Comparison of ENCODE assay signal across 11 cellular contexts in the genomic region with DNA sequence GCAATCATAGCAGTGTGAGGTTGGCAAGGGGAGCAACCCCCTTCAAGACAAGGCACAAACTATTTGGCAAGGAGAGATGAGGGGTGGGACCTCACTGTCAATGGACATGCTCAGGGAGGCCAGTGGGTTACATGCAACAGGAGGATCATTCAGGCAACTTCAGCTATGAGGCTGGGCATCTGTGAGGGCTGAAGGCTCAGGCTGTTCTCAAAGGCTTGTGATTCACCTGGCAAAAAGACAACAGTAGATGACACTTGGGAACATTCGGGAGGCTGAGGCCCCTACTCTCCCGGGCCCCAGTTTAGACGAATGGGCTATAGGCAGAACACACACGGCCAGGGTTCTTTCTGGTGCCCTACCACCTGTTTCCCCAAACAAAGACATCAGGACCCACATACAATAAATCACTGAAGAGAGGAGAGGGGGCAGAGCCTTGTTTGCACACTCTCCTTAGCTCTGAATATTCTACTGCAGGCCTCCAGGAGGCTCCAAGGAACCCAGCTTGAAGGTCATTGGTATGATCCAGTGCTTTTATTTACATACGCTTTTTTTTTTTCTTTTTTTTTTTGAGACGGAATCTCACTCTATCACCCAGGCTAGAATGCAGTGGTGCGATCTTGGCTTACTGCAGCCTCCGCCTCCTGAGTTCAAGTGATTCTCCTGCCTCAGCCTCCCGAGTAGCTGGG. TPM values are rescaled to one million over a fixed set of nuclear protein-coding genes. Genes with fewer than 3 reads are reported as not detected.
DNase-seq lines count a peak whose midpoint lies in the region; ATAC-seq, FAIRE-seq and TF ChIP-seq lines count a peak whose summit lies in the region.
"Had no signal": no experiment of that assay in that cellular context is flagged by ENCODE, and none has a peak within 500 bp of the region (broad histone marks: within the 10 kb centered on the region; RNA-seq: fewer than 3 reads in every experiment).

No MANE protein-coding gene starts in this region.

- CTCF ChIA-PET in AG04449 (lab: Yijun Ruan, JAX): interaction anchor here (0.6 to 18.8 kb wide), 7 partner anchors 11 to 151 kb away, joined by 3 to 504 read pairs (median 5); a partner anchor contains a TSS
- CTCF ChIA-PET in activated CD8-positive, alpha-beta T cell treated with anti-CD3 and anti-CD28 coated beads for 36 hours (lab: Charles Lee): interaction anchor here (0.7 to 25.8 kb wide), 10 partner anchors 10 to 359 kb away, joined by 3 to 704 read pairs (median 4); a partner anchor contains a TSS

- no peak for FAIRE-seq in kidney (lab: Jason Lieb, UNC)

- in situ Hi-C loops in G401 (cut with HindIII; ENCODE audit: low sequenced_read_pairs): no loop called here

- intact Hi-C loops in activated CD8-positive, alpha-beta T cell treated with anti-CD3 and anti-CD28 coated beads for 36 hours (cut with micrococcal nuclease): no loop called here
- intact Hi-C loops in kidney (cut with DNase I): no loop called here

- TF ChIP-seq CTCF in AG04449 (IDR thresholded peaks at IDR 0.05; ENCODE audit: insufficient read depth, low read length, missing control alignments) (peak; percentile 27), kidney (IDR thresholded peaks at IDR 0.05; ENCODE audit: borderline replicate concordance, extremely low read depth, insufficient read depth) (no peak)
- TF ChIP-seq CTCF in activated CD8-positive, alpha-beta T cell treated with anti-CD3 and anti-CD28 coated beads for 36 hours (IDR thresholded peaks at IDR 0.05): no peak

- H3K4me3 ChIP-seq in AG04449 (ENCODE audit: low read depth, low read length): no peak overlapping the region
- no peak overlapping the region for H3K4me3 ChIP-seq in kidney (ENCODE audit: low read length in 2 of 2)
- H3K4me3 ChIP-seq: psoas muscle had no signal

- H3K9me3 ChIP-seq in kidney (ENCODE audit: control insufficient read depth in 1 of 2, low read length in 2 of 2): no peaks in the 10 kb centered on the region
- H3K9me3 ChIP-seq: psoas muscle had no signal

- no peak overlapping the region for H3K27ac ChIP-seq in kidney (ENCODE audit: low read depth in 2 of 2, low read length in 2 of 2)
- H3K27ac ChIP-seq: psoas muscle had no signal

- ATAC-seq in activated CD8-positive, alpha-beta T cell treated with anti-CD3 and anti-CD28 coated beads for 36 hours: no peak

- POLR2A ChIA-PET in AG04449 (lab: Yijun Ruan, JAX): interaction anchor here (0.6 to 1.2 kb wide), 5 partner anchors 10 to 92 kb away, joined by 3 to 4 read pairs (median 3); no protein-coding TSS in a partner anchor
- POLR2A ChIA-PET in activated CD8-positive, alpha-beta T cell treated with anti-CD3 and anti-CD28 coated beads for 36 hours (lab: Charles Lee): interaction anchor here (0.6 to 22.1 kb wide), 6 partner anchors 6 to 827 kb away, joined by 3 to 500 read pairs (median 4); a partner anchor contains a TSS

- H3K9me3 Mint-ChIP-seq in activated CD8-positive, alpha-beta T cell treated with anti-CD3 and anti-CD28 coated beads for 36 hours: no peaks in the 10 kb centered on the region

- H3K27ac Mint-ChIP-seq in activated CD8-positive, alpha-beta T cell treated with anti-CD3 and anti-CD28 coated beads for 36 hours: peak overlapping the region; percentile 55

- DNase-seq in AG04449 (ENCODE audit: low read depth, low spot score): no peak
- peak; percentile 30 for DNase-seq in G401 (ENCODE audit: low spot score)
- no peak for DNase-seq in activated CD8-positive, alpha-beta T cell treated with anti-CD3 and anti-CD28 coated beads for 36 hours
- peak; percentile 4 for DNase-seq in kidney
- DNase-seq in NCI-H1694 (lab: John Stamatoyannopoulos, UW): no peak
- no peak for DNase-seq in NCI-H1105 (lab: John Stamatoyannopoulos, UW)
- no peak for DNase-seq in islet precursor cell
- DNase-seq in stimulated activated CD4-positive, alpha-beta T cell treated with anti-CD3 and anti-CD28 coated beads, Interleukin-4, amount 100 ng/mL, for 4 hours: no peak
- DNase-seq: activated CD4-positive, alpha-beta T cell treated with anti-CD3 and anti-CD28 coated beads, Interleukin-2, amount 50 U/mL, for 4 hours; NCI-H1694 treated with DMSO at 0.1 percent for 48 hours; psoas muscle had no signal

- peaks cover 0 to 17% of the 10 kb centered on the region in 2 donors for H3K4me1 ChIP-seq in kidney (ENCODE audit: control insufficient read depth in 1 of 2, insufficient read depth in 1 of 2, low read depth in 1 of 2, low read length in 2 of 2)

- H3K36me3 ChIP-seq in kidney (ENCODE audit: control insufficient read depth in 1 of 2, insufficient read depth in 2 of 2, low read length in 2 of 2): peaks cover 31 to 65% of the 10 kb centered on the region in 2 donors

- H3K4me3 Mint-ChIP-seq in activated CD8-positive, alpha-beta T cell treated with anti-CD3 and anti-CD28 coated beads for 36 hours: no peak overlapping the region

- H3K4me1 Mint-ChIP-seq in activated CD8-positive, alpha-beta T cell treated with anti-CD3 and anti-CD28 coated beads for 36 hours (ENCODE audit: low read depth): peaks cover 53% of the 10 kb centered on the region

- H3K27me3 Mint-ChIP-seq in activated CD8-positive, alpha-beta T cell treated with anti-CD3 and anti-CD28 coated beads for 36 hours: no peaks in the 10 kb centered on the region

- H3K36me3 Mint-ChIP-seq in activated CD8-positive, alpha-beta T cell treated with anti-CD3 and anti-CD28 coated beads for 36 hours (ENCODE audit: low read depth): peaks cover 67% of the 10 kb centered on the region

- no peak overlapping the region for H3K9ac ChIP-seq in kidney (ENCODE audit: low read length in 2 of 2)

RNA-seq across cellular contexts. Expression of a gene that starts 7.9 kb away (rescaled TPM):
- total RNA-seq in G401 (2014; rRNA removed; shearing (Covaris generic)): 456 and 575 TPM in 2 replicates
- 1,000 to 10,000 TPM; 1,556 to 1,579 TPM for total RNA-seq in activated CD8-positive, alpha-beta T cell treated with anti-CD3 and anti-CD28 coated beads for 36 hours
- total RNA-seq in kidney: 295 TPM
- polyA plus RNA-seq in kidney (ENCODE audit: insufficient read depth, low read depth, low replicate concordance): 197 TPM

RNA-seq across cellular contexts. Expression of a gene that starts 11.0 kb away (rescaled TPM):
- total RNA-seq in G401 (2014; rRNA removed; shearing (Covaris generic)): 2.5 and 14.3 TPM in 2 replicates
- total RNA-seq in activated CD8-positive, alpha-beta T cell treated with anti-CD3 and anti-CD28 coated beads for 36 hours: 10 to 100 TPM; 80.4 to 90.7 TPM
- 47.9 TPM for total RNA-seq in kidney
- polyA plus RNA-seq in kidney (ENCODE audit: insufficient read depth, low read depth, low replicate concordance): 9.5 TPM

RNA-seq across cellular contexts. Expression of a gene that starts 14.4 kb away (rescaled TPM):
- 170 and 172 TPM in 2 replicates for total RNA-seq in G401 (2014; rRNA removed; shearing (Covaris generic))
- 100 to 1,000 TPM; 135 TPM for total RNA-seq in activated CD8-positive, alpha-beta T cell treated with anti-CD3 and anti-CD28 coated beads for 36 hours
- total RNA-seq in kidney: 227 TPM
- polyA plus RNA-seq in kidney (ENCODE audit: insufficient read depth, low read depth, low replicate concordance): 317 TPM

RNA-seq across cellular contexts. Expression of a gene that starts 16.3 kb away (rescaled TPM):
- total RNA-seq in G401 (2014; rRNA removed; shearing (Covaris generic)): 257 and 297 TPM in 2 replicates
- 100 to 1,000 TPM; 375 to 386 TPM for total RNA-seq in activated CD8-positive, alpha-beta T cell treated with anti-CD3 and anti-CD28 coated beads for 36 hours
- total RNA-seq in kidney: 59.5 TPM
- polyA plus RNA-seq in kidney (ENCODE audit: insufficient read depth, low read depth, low replicate concordance): 94.3 TPM

RNA-seq across cellular contexts. Expression of a gene that starts 37.3 kb away (rescaled TPM):
- total RNA-seq in G401 (2014; rRNA removed; shearing (Covaris generic)): 2.6 and 8.8 TPM in 2 replicates
- 10 to 100 TPM; 21.0 to 22.0 TPM for total RNA-seq in activated CD8-positive, alpha-beta T cell treated with anti-CD3 and anti-CD28 coated beads for 36 hours
- total RNA-seq in kidney: 14.2 TPM
- polyA plus RNA-seq in kidney (ENCODE audit: insufficient read depth, low read depth, low replicate concordance): 14.2 TPM

Comparison
In these comparisons a context has a peak if more than half of its experiments do, and no peak if none do; other contexts are left out.
1. DNase-seq: peak in G401 (single experiment) and kidney (single experiment); none in AG04449 (single experiment), activated CD8-positive, alpha-beta T cell treated with anti-CD3 and anti-CD28 coated beads for 36 hours (single experiment), NCI-H1694 (single experiment), NCI-H1105 (single experiment), islet precursor cell (single experiment) and stimulated activated CD4-positive, alpha-beta T cell treated with anti-CD3 and anti-CD28 coated beads, Interleukin-4, amount 100 ng/mL, for 4 hours (0 of 2).